Comparison of ENCODE assay signal across 1 cellular context in the genomic region with DNA sequence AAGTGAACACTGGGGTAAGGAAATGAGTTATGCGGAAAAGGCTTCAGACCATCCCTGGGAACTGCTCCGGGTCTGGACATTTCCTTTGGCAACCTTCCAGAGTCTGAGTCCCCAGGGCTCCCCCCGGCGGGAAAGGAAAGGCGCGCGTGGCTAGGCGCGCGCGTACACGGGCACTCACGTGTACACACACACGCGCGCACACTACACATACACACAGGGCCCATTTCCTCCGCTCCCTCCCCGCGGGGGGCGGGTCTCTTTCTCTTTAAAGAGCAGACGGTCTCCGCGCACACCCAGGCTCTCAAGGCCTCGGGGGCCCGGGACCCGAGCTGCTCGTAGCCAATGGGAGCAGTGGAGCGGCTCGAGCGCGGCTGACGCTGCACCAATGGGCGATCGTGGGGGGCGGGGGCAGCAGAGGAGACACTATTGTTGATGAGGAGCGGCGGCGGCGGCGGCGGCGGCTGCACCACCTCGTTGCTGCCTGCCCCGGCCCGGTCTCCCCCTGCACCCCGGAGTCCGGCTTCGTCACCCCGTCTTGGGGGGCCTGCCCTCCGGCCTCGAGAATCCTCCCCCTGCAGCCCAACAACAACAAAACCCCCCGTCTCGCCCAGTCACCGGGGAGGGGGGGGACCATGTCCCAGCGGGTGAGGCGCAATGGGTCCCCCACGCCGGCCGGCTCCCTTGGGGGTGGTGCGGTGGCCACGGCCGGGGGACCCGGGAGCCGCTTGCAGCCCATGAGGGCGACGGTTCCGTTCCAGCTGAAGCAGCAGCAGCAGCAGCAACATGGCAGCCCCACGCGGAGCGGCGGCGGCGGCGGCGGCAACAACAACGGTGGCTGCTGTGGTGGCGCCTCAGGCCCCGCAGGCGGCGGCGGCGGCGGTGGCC.
A peak's percentile ranks its signal among the peaks of the same experiment; 100 is the strongest.
TF ChIP-seq lines count a peak whose summit lies in the region.

Gene FAM117B (plus strand): TSS at position 414 of the 885 bp plus-strand sequence. CDS start 219 bp downstream, at position 633.

TF ChIP-seq in WTC11, 78 proteins besides CTCF, POLR2A, EP300 and RAD21 (continued from another document):
- peak; percentile 75; the same call in 1 of the 2 replicates for TF ChIP-seq ZNF232 (CRISPR knock-in tag; IDR thresholded peaks at IDR 0.05)
- TF ChIP-seq ZNF423 (CRISPR knock-in tag; IDR thresholded peaks at IDR 0.05) = peak; percentile 68
- peak; percentile 34; the same call in 1 of the 2 replicates for TF ChIP-seq USF1 (CRISPR knock-in tag; IDR thresholded peaks at IDR 0.05)
- peak; percentile 73; the same call in 1 of the 2 replicates for TF ChIP-seq ZNF416 (CRISPR knock-in tag; IDR thresholded peaks at IDR 0.05)
- 0 out of 2 replicates have a peak, but pooled peaks have one; percentile 4 for TF ChIP-seq KAT7 (CRISPR knock-in tag; IDR thresholded peaks at IDR 0.05; ENCODE audit: borderline replicate concordance)
- TF ChIP-seq, protein P1, sequence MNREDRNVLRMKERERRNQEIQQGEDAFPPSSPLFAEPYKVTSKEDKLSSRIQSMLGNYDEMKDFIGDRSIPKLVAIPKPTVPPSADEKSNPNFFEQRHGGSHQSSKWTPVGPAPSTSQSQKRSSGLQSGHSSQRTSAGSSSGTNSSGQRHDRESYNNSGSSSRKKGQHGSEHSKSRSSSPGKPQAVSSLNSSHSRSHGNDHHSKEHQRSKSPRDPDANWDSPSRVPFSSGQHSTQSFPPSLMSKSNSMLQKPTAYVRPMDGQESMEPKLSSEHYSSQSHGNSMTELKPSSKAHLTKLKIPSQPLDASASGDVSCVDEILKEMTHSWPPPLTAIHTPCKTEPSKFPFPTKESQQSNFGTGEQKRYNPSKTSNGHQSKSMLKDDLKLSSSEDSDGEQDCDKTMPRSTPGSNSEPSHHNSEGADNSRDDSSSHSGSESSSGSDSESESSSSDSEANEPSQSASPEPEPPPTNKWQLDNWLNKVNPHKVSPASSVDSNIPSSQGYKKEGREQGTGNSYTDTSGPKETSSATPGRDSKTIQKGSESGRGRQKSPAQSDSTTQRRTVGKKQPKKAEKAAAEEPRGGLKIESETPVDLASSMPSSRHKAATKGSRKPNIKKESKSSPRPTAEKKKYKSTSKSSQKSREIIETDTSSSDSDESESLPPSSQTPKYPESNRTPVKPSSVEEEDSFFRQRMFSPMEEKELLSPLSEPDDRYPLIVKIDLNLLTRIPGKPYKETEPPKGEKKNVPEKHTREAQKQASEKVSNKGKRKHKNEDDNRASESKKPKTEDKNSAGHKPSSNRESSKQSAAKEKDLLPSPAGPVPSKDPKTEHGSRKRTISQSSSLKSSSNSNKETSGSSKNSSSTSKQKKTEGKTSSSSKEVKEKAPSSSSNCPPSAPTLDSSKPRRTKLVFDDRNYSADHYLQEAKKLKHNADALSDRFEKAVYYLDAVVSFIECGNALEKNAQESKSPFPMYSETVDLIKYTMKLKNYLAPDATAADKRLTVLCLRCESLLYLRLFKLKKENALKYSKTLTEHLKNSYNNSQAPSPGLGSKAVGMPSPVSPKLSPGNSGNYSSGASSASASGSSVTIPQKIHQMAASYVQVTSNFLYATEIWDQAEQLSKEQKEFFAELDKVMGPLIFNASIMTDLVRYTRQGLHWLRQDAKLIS (CRISPR knock-in tag; IDR thresholded peaks at IDR 0.05; ENCODE audit: borderline replicate concordance) = 0 out of 2 replicates have a peak, but pooled peaks have one; percentile 71
- no peak; the same call in 1 of the 2 replicates for TF ChIP-seq JUN (CRISPR knock-in tag; IDR thresholded peaks at IDR 0.05)
- TF ChIP-seq TEAD1 (CRISPR knock-in tag; IDR thresholded peaks at IDR 0.05) = peak; percentile 41
- peak; percentile 63; the same call in 1 of the 2 replicates for TF ChIP-seq MAX (CRISPR knock-in tag; IDR thresholded peaks at IDR 0.05)
